33 cellular contexts compared by ENCODE assay signal in genomic region chr5:10886497-10886896, GRCh38.
DNase-seq lines count a peak whose midpoint lies in the region; ATAC-seq, FAIRE-seq and TF ChIP-seq lines count a peak whose summit lies in the region.
"Had no signal": no experiment of that assay in that cellular context is flagged by ENCODE, and none has a peak within 500 bp of the region (broad histone marks: within the 10 kb centered on the region; RNA-seq: fewer than 3 reads in every experiment).

No MANE protein-coding gene starts in this region.

- FAIRE-seq in K562 (lab: Jason Lieb, UNC) (no peak), urothelium cell line (lab: Jason Lieb, UNC) (no peak)
- FAIRE-seq: A204.1, A549, D721Med had no signal

- no peak overlapping the region for H3K18ac ChIP-seq in IMR-90 (ENCODE audit: low read depth, low read length)

- H3K27me3 ChIP-seq in IMR-90 (ENCODE audit: control insufficient read depth, insufficient read depth, low read length), result no peaks in the 10 kb centered on the region
- peaks cover 21 to 25% of the 10 kb centered on the region in 2 experiments for H3K27me3 ChIP-seq in K562 (ENCODE audit: control insufficient read depth in 2 of 2, insufficient read depth in 2 of 2, low read length in 2 of 2)
- H3K27me3 ChIP-seq: BLaER1; BLaER1 treated with 17β-estradiol and CSF1 and Interleukin-3, amounts not matched to agents 10 nM and 100 nM had no signal

- no peak overlapping the region for H2AK9ac ChIP-seq in IMR-90 (replicated peaks; ENCODE audit: low read depth, low read length, poor library complexity)

- no peak for DNase-seq in IMR-90
- DNase-seq in K562 (ENCODE audit: extremely low read depth in 1 of 4, low spot score in 3 of 4), result no peak
- DNase-seq in urothelium cell line (ENCODE audit: low spot score), result no peak
- DNase-seq in D341Med (ENCODE audit: low spot score), result no peak
- DNase-seq: 8988T; ACHN; AML-193; BE2C; C1 segment of cervical spinal cord; Caco-2; Calu3; CD4-positive, alpha-beta memory T cell; CD4-positive, alpha-beta T cell; CD4-positive, CD25-positive, alpha-beta regulatory T cell; CD8-positive, alpha-beta memory T cell; CD8-positive, alpha-beta T cell; COR-L47; DMS 273 treated with DMSO at 0.1 percent for 48 hours; DMS153; DMS53; DMS79; DMS79 treated with DMSO at 0.1 percent for 48 hours; DND-41; EL had no signal

- H3K4me1 ChIP-seq in HEK293 (ENCODE audit: control insufficient read depth, insufficient read depth, low read length) (no peaks in the 10 kb centered on the region), IMR-90 (ENCODE audit: control insufficient read depth, insufficient read depth, low read length) (no peaks in the 10 kb centered on the region), K562 (replicated peaks in 1 of 2; ENCODE audit: control insufficient read depth in 2 of 2, insufficient read depth in 2 of 2, low read length in 2 of 2) (no peaks in the 10 kb centered on the region)
- H3K4me1 ChIP-seq: A549; BE2C; BLaER1; BLaER1 treated with 17β-estradiol and CSF1 and Interleukin-3, amounts not matched to agents 10 nM and 100 nM; Caco-2 had no signal

- H3K9ac ChIP-seq in IMR-90 (ENCODE audit: low read depth, low read length), result no peak overlapping the region
- H3K9ac ChIP-seq in K562 (ENCODE audit: insufficient read depth in 1 of 2, low read depth in 2 of 2, low read length in 2 of 2), result no peak overlapping the region
- H3K9ac ChIP-seq: BLaER1; BLaER1 treated with 17β-estradiol and CSF1 and Interleukin-3, amounts not matched to agents 10 nM and 100 nM had no signal

- TF ChIP-seq RAD21 in IMR-90 (IDR thresholded peaks at IDR 0.05; ENCODE audit: low read length) (no peak), K562 (CRISPR knock-in tag; conservative IDR thresholded peaks at IDR 0.05 in 1 of 2, IDR thresholded peaks at IDR 0.05 in 1 of 2) (no peak)

- H3K27ac ChIP-seq in HEK293 (ENCODE audit: extremely low read depth, low read depth, low read length), result no peak overlapping the region
- H3K27ac ChIP-seq in IMR-90 (ENCODE audit: insufficient read depth, low read length), result no peak overlapping the region
- no peak overlapping the region for H3K27ac ChIP-seq in K562 (ENCODE audit: extremely low read depth, low read depth, low read length)
- H3K27ac ChIP-seq: 22Rv1; A549; BLaER1; BLaER1 treated with 17β-estradiol and CSF1 and Interleukin-3, amounts not matched to agents 10 nM and 100 nM; C4-2B had no signal

- CTCF ChIA-PET in HEK293 (lab: Yijun Ruan, JAX) (interaction anchor here (0.7 kb wide), 1 partner anchor 21 kb away, joined by 4 read pairs; no protein-coding TSS in a partner anchor), IMR-90 (lab: Yijun Ruan, JAX) (no interaction called here), K562 (lab: Yijun Ruan, JAX; ENCODE audit: low intra/inter-chr PET ratio) (no interaction called here)

- H3K36me3 ChIP-seq in HEK293 (ENCODE audit: control insufficient read depth in 2 of 2, insufficient read depth in 1 of 2, low read length in 2 of 2) (no peaks in the 10 kb centered on the region), IMR-90 (ENCODE audit: control insufficient read depth, insufficient read depth, low read length) (no peaks in the 10 kb centered on the region), K562 (ENCODE audit: control insufficient read depth, insufficient read depth, low read length) (no peaks in the 10 kb centered on the region)
- H3K36me3 ChIP-seq: BE2C; BLaER1; BLaER1 treated with 17β-estradiol and CSF1 and Interleukin-3, amounts not matched to agents 10 nM and 100 nM had no signal

- no peak overlapping the region for H3K56ac ChIP-seq in IMR-90 (ENCODE audit: extremely low read depth, insufficient read depth, low read length)

- no peak overlapping the region for H2BK5ac ChIP-seq in IMR-90 (ENCODE audit: low read depth, low read length, poor library complexity, severe bottlenecking)

- dilution Hi-C loops in IMR-90 (cut with HindIII; ENCODE audit: low sequenced_read_pairs, unreplicated experiment), result no loop called here

- no peak overlapping the region for H3K4ac ChIP-seq in IMR-90 (ENCODE audit: low read depth, low read length)

- H4K5ac ChIP-seq in IMR-90 (ENCODE audit: low read depth, low read length), result no peak overlapping the region

- H3K23ac ChIP-seq in IMR-90 (ENCODE audit: low read depth, low read length), result no peak overlapping the region

- H3K4me3 ChIP-seq in HEK293 (ENCODE audit: low read depth, low read length) (no peak overlapping the region), IMR-90 (ENCODE audit: insufficient read depth, low read depth, low read length) (no peak overlapping the region), K562 (no peak overlapping the region)
- H3K4me3 ChIP-seq: A549; BLaER1; BLaER1 treated with 17β-estradiol and CSF1 and Interleukin-3, amounts not matched to agents 10 nM and 100 nM had no signal

- H3K79me1 ChIP-seq in IMR-90 (ENCODE audit: low read depth in 1 of 2, low read length in 2 of 2), result no peaks in the 10 kb centered on the region

- intact Hi-C loops in IMR-90 (cut with micrococcal nuclease), result no loop called here
- intact Hi-C loops in K562 (cut with micrococcal nuclease), result no loop called here

- no peak for TF ChIP-seq POLR2A in IMR-90 (IDR thresholded peaks at IDR 0.05; ENCODE audit: low read depth, low read length)
- TF ChIP-seq POLR2A in K562 (conservative IDR thresholded peaks at IDR 0.05), result no peak

- WGBS in IMR-90 (ENCODE audit: extremely low coverage in 2 of 2, insufficient read length in 1 of 2), 2 experiments, result no CpG with 5 or more reads among the region's 2 CpGs
- WGBS in K562 (ENCODE audit: insufficient coverage, low coverage, missing lambda C conversion rate), result 0% methylated on average over 2 of the region's 2 CpGs

- no peak overlapping the region; the same call in 1 of the 2 replicates for H2BK120ac ChIP-seq in IMR-90 (ENCODE audit: low read depth, low read length)

- BruUV-seq in IMR-90 (replicated peaks; lab: Mats Ljungman, UMichigan), result no TSS peak
- BruUV-seq in K562 (replicated peaks; lab: Mats Ljungman, UMichigan), result no TSS peak

- no peak overlapping the region for H3K14ac ChIP-seq in IMR-90 (replicated peaks; ENCODE audit: low read depth, low read length)

- H3K79me2 ChIP-seq in K562 (ENCODE audit: control insufficient read depth, insufficient read depth, low read length), result no peaks in the 10 kb centered on the region

- H3K4me2 ChIP-seq in IMR-90 (ENCODE audit: low read depth, low read length), result no peak overlapping the region
- no peak overlapping the region for H3K4me2 ChIP-seq in K562 (ENCODE audit: insufficient read depth, low read length)
- H3K4me2 ChIP-seq: A549; BLaER1; BLaER1 treated with 17β-estradiol and CSF1 and Interleukin-3, amounts not matched to agents 10 nM and 100 nM had no signal

- peak overlapping the region; percentile 18; the same call in 1 of the 2 replicates for H2BK20ac ChIP-seq in IMR-90 (ENCODE audit: low read depth, low read length)

- no peaks in the 10 kb centered on the region for H3K9me1 ChIP-seq in IMR-90 (ENCODE audit: insufficient read depth, low read length)
- H3K9me1 ChIP-seq in K562 (ENCODE audit: control insufficient read depth, insufficient read depth, low read length), result no peaks in the 10 kb centered on the region

- H2AFZ ChIP-seq in IMR-90 (replicated peaks; ENCODE audit: low read length, poor library complexity) (no peak overlapping the region), K562 (ENCODE audit: low read depth, low read length) (no peak overlapping the region)

- H2AK5ac ChIP-seq in IMR-90 (ENCODE audit: low read depth, low read length), result no peak overlapping the region

- H2BK15ac ChIP-seq in IMR-90 (ENCODE audit: low read depth, low read length), result no peak overlapping the region

- in situ Hi-C loops in IMR-90 (cut with MboI; ENCODE audit: low sequenced_read_pairs), result no loop called here
- in situ Hi-C loops in K562 (cut with MboI), result no loop called here

- H4K91ac ChIP-seq in IMR-90 (ENCODE audit: insufficient read depth, low read depth, low read length), result no peak overlapping the region

- ATAC-seq in IMR-90 (ENCODE audit: low read depth) (no peak), K562 (no peak), HG03469 (IDR thresholded peaks at IDR 0.05; ENCODE audit: unreplicated experiment) (no peak)
- ATAC-seq: A549; CD8-positive, alpha-beta T cell had no signal

- TF ChIP-seq EP300 in K562 (IDR thresholded peaks at IDR 0.05; ENCODE audit: low read length), result no peak

- POLR2A ChIA-PET in HEK293 (lab: Yijun Ruan, JAX) (no interaction called here), IMR-90 (lab: Charles Lee; ENCODE audit: unreplicated experiment) (no interaction called here), K562 (lab: Yijun Ruan, JAX) (interaction anchor here (0.6 kb wide), 1 partner anchor 160 kb away, joined by 3 read pairs; no protein-coding TSS in a partner anchor)

- no peak overlapping the region for H4K8ac ChIP-seq in IMR-90 (ENCODE audit: low read depth in 2 of 2, low read length in 2 of 2)

- TF ChIP-seq CTCF in HEK293 (tag by site-specific recombination; IDR thresholded peaks at IDR 0.05) (no peak), IMR-90 (conservative IDR thresholded peaks at IDR 0.05; ENCODE audit: low read depth, low read length) (no peak), K562 (IDR thresholded peaks at IDR 0.05 in 2 of 3, conservative IDR thresholded peaks at IDR 0.05 in 1 of 3; ENCODE audit: insufficient read depth in 2 of 3, low read depth in 1 of 3, low read length in 3 of 3) (no peak)

- H3K9me3 ChIP-seq in HEK293 (ENCODE audit: control insufficient read depth, insufficient read depth, low read depth, low read length), result no peaks in the 10 kb centered on the region
- peaks cover 7% of the 10 kb centered on the region for H3K9me3 ChIP-seq in IMR-90 (ENCODE audit: control insufficient read depth, insufficient read depth, low read length)
- H3K9me3 ChIP-seq in K562 (replicated peaks; ENCODE audit: control insufficient read depth, insufficient read depth, low read depth, low read length), result no peaks in the 10 kb centered on the region
- H3K9me3 ChIP-seq: A549, BE2C had no signal

- H4K20me1 ChIP-seq in IMR-90 (ENCODE audit: insufficient read depth, low read length), result no peaks in the 10 kb centered on the region
- no peaks in the 10 kb centered on the region for H4K20me1 ChIP-seq in K562 (replicated peaks; ENCODE audit: control insufficient read depth, insufficient read depth, low read length)
- H4K20me1 ChIP-seq: BLaER1; BLaER1 treated with 17β-estradiol and CSF1 and Interleukin-3, amounts not matched to agents 10 nM and 100 nM had no signal

TF ChIP-seq in HEK293, 187 proteins besides CTCF, POLR2A, EP300 and RAD21 (continues in another document):
- TF ChIP-seq ZNF768 (tag by site-specific recombination; IDR thresholded peaks at IDR 0.05), result peak; percentile 10; the same call in 1 of the 2 replicates
- no peak for TF ChIP-seq ZNF677 (tag by site-specific recombination; IDR thresholded peaks at IDR 0.05)

TF ChIP-seq in IMR-90, 13 proteins besides CTCF, POLR2A, EP300 and RAD21 (continues in another document):
- TF ChIP-seq MAFK (IDR thresholded peaks at IDR 0.05; ENCODE audit: low read depth, low read length) (no peak), CEBPB (IDR thresholded peaks at IDR 0.05; ENCODE audit: low read depth, low read length) (no peak), RFX5 (IDR thresholded peaks at IDR 0.05; ENCODE audit: low read depth, low read length) (no peak)

TF ChIP-seq in K562, 482 proteins besides CTCF, POLR2A, EP300 and RAD21 (continues in another document):
- TF ChIP-seq KDM1A (IDR thresholded peaks at IDR 0.05) (0 out of 4 replicates have a peak, but pooled peaks of 1 of the 2 experiments have one; percentile 13), RHOXF2B (CRISPR knock-in tag; conservative IDR thresholded peaks at IDR 0.05) (no peak), RBM25 (IDR thresholded peaks at IDR 0.05; ENCODE audit: low read depth, low read length, severe bottlenecking) (peak; percentile 86)
